18 cellular contexts compared by ENCODE assay signal in the genomic region with DNA sequence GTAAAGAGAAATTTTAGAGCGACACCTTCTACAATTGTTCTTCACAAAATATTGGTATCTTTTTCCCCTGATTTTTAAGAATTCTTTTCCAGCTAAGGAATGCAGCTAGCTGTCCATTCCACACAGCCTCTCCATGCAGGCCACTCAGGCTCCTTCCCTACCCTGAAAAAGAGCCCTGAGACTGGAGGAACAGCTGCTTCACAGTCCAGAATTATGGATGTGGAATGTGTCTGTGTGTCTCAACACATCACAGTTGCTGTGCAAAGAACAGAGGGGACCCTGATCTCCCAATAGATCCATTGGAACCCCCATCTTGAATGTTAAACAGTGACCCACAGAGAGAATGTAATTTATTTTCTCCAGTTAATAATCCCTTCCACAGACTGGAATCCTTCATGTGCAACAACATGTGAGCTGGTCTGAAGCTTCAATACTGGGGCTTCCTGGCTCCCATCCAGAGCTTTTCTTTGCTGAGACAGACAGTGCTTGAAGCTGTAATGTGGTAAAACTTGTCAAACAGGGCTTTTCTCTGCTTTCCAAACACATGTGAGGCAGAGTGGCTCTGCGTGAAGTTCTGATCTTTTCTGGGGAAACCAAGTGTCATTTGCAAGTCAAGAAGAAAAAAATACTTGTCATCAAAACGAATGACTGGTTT. TPM values are rescaled to one million over a fixed set of nuclear protein-coding genes. Genes with fewer than 3 reads are reported as not detected.
DNase-seq lines count a peak whose midpoint lies in the region; ATAC-seq and TF ChIP-seq lines count a peak whose summit lies in the region.
"Had no signal": no experiment of that assay in that cellular context is flagged by ENCODE, and none has a peak within 500 bp of the region (broad histone marks: within the 10 kb centered on the region; RNA-seq: fewer than 3 reads in every experiment).

No MANE protein-coding gene starts in this region.

- H3K27ac Mint-ChIP-seq in WTC11 = 0 out of 2 replicates have a peak overlapping the region, but pooled peaks have one; percentile 37
- H3K27ac Mint-ChIP-seq: activated B cell treated with CpG ODN at 0.5 μM for 24 hours had no signal

- H3K4me3 ChIP-seq in thyroid gland (replicated peaks in 1 of 3) = no peak overlapping the region
- H3K4me3 ChIP-seq: Peyer's patch had no signal

- intact Hi-C loops in thyroid gland (cut with DNase I) = no loop called here

- H3K27ac ChIP-seq in thyroid gland = peak overlapping the region; percentile 77 to 82 (median 80)
- H3K27ac ChIP-seq: 22Rv1, C4-2B, Peyer's patch had no signal

- no peaks in the 10 kb centered on the region for H3K9me3 ChIP-seq in thyroid gland
- H3K9me3 ChIP-seq: Peyer's patch had no signal

- peak in 1 of 2 donors; percentile 27 for TF ChIP-seq POLR2A in thyroid gland (IDR thresholded peaks at IDR 0.05)

- peak overlapping the region; percentile 70 for H3K4me3 Mint-ChIP-seq in WTC11
- H3K4me3 Mint-ChIP-seq: activated B cell treated with CpG ODN at 0.5 μM for 24 hours had no signal

- ATAC-seq in WTC11 (no peak), HG03378 (IDR thresholded peaks at IDR 0.05; ENCODE audit: unreplicated experiment) (no peak), GM21360 (IDR thresholded peaks at IDR 0.05; ENCODE audit: unreplicated experiment) (no peak)
- ATAC-seq: HCT116; stimulated activated naive CD8-positive, alpha-beta T cell treated with anti-CD3 and anti-CD28 coated beads, Interleukin-15, Interleukin-2, amounts not matched to agents 100 U/mL and 50 U/mL, for 24 hours had no signal

- H3K4me1 Mint-ChIP-seq in WTC11 = peaks cover 14% of the 10 kb centered on the region
- H3K4me1 Mint-ChIP-seq: activated B cell treated with CpG ODN at 0.5 μM for 24 hours had no signal

- TF ChIP-seq CTCF in WTC11 (IDR thresholded peaks at IDR 0.05) (no peak), thyroid gland (IDR thresholded peaks at IDR 0.05) (no peak)

- peaks cover 32% of the 10 kb centered on the region for H3K36me3 Mint-ChIP-seq in WTC11

- H3K27me3 Mint-ChIP-seq in WTC11 (ENCODE audit: low read depth) = peaks cover 7% of the 10 kb centered on the region
- H3K27me3 Mint-ChIP-seq: activated B cell treated with CpG ODN at 0.5 μM for 24 hours had no signal

- DNase-seq in DMS 273 (lab: John Stamatoyannopoulos, UW; ENCODE audit: unreplicated experiment) = peak; percentile 5
- no peak for DNase-seq in DMS 273 treated with DMSO at 0.1 percent for 48 hours (lab: John Stamatoyannopoulos, UW)
- DNase-seq in WTC11 (ENCODE audit: low spot score) = no peak
- DNase-seq in islet precursor cell = peak; percentile 55
- DNase-seq in thyroid gland = peak; percentile 92 to 95
- no peak for DNase-seq in GM19238 (ENCODE audit: insufficient read length, low spot score)
- DNase-seq: activated B cell treated with CpG ODN at 0.5 μM for 24 hours; effector CD8-positive, alpha-beta T cell; foreskin fibroblast; NCI-H1092; occipital lobe; Peyer's patch; stimulated activated naive CD8-positive, alpha-beta T cell treated with anti-CD3 and anti-CD28 coated beads, Interleukin-15, Interleukin-2, amounts not matched to agents 100 U/mL and 50 U/mL, for 24 hours had no signal

- POLR2A ChIA-PET in WTC11 (lab: Charles Lee) = no interaction called here

- 49 to 51% methylated on average over 3 of the region's 3 CpGs for WGBS in thyroid gland, 2 donors

- H3K4me1 ChIP-seq in thyroid gland = peaks cover 14 to 17% of the 10 kb centered on the region in 2 donors
- H3K4me1 ChIP-seq: Peyer's patch had no signal

- H3K36me3 ChIP-seq in thyroid gland = no peaks in the 10 kb centered on the region
- H3K36me3 ChIP-seq: Peyer's patch had no signal

- peaks cover 40% of the 10 kb centered on the region for H3K9me3 Mint-ChIP-seq in WTC11

- CTCF ChIA-PET in WTC11 (lab: Charles Lee) = no interaction called here

- H3K27me3 ChIP-seq in thyroid gland = no peaks in the 10 kb centered on the region
- H3K27me3 ChIP-seq: Peyer's patch had no signal

TF ChIP-seq in WTC11, 78 proteins besides CTCF, POLR2A, EP300 and RAD21:
- TF ChIP-seq, protein P1, sequence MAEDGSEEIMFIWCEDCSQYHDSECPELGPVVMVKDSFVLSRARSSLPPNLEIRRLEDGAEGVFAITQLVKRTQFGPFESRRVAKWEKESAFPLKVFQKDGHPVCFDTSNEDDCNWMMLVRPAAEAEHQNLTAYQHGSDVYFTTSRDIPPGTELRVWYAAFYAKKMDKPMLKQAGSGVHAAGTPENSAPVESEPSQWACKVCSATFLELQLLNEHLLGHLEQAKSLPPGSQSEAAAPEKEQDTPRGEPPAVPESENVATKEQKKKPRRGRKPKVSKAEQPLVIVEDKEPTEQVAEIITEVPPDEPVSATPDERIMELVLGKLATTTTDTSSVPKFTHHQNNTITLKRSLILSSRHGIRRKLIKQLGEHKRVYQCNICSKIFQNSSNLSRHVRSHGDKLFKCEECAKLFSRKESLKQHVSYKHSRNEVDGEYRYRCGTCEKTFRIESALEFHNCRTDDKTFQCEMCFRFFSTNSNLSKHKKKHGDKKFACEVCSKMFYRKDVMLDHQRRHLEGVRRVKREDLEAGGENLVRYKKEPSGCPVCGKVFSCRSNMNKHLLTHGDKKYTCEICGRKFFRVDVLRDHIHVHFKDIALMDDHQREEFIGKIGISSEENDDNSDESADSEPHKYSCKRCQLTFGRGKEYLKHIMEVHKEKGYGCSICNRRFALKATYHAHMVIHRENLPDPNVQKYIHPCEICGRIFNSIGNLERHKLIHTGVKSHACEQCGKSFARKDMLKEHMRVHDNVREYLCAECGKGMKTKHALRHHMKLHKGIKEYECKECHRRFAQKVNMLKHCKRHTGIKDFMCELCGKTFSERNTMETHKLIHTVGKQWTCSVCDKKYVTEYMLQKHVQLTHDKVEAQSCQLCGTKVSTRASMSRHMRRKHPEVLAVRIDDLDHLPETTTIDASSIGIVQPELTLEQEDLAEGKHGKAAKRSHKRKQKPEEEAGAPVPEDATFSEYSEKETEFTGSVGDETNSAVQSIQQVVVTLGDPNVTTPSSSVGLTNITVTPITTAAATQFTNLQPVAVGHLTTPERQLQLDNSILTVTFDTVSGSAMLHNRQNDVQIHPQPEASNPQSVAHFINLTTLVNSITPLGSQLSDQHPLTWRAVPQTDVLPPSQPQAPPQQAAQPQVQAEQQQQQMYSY (CRISPR knock-in tag; IDR thresholded peaks at IDR 0.05) = no peak

RNA-seq across cellular contexts. Expression of a gene that starts 53.3 kb away (rescaled TPM):
- 20.2 to 21.8 TPM (median 21.4 TPM) in 3 replicates for total RNA-seq in WTC11 (2021)
- 10 to 100 TPM; 33.1 to 49.4 (median 39.2) TPM for total RNA-seq in thyroid gland

Comparison
In these comparisons a context has a peak if more than half of its experiments do, and no peak if none do; other contexts are left out.
1. DNase-seq: peak in DMS 273 (single experiment), islet precursor cell (single experiment) and thyroid gland (2 of 2); none in DMS 273 treated with DMSO at 0.1 percent for 48 hours (single experiment), WTC11 (single experiment) and GM19238 (single experiment).